ENCODE assay signal across 13 cellular contexts in the genomic region with DNA sequence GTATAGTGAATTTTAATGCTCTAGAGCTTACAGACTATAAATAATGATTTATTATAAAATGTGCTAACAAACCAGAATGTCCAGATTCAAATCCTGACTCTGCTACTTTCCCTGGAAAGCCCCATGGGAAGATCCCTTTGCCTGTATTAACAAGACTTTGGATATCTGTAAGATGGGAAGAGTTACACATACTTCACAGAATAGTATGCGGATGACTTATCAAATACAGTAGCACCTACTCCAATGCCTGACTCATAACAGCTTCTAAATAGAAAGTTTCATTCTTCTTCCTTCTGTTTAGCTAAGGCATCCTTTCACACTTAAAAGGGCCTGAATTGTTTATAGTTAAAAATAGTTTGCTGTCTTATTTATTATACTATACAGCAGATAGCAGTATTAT.
A peak's percentile ranks its signal among the peaks of the same experiment; 100 is the strongest.
DNase-seq lines count a peak whose midpoint lies in the region; ATAC-seq, FAIRE-seq and TF ChIP-seq lines count a peak whose summit lies in the region.
"Had no signal": no experiment of that assay in that cellular context is flagged by ENCODE, and none has a peak within 500 bp of the region (broad histone marks: within the 10 kb centered on the region; RNA-seq: fewer than 3 reads in every experiment).

No MANE protein-coding gene starts in this region.

- intact Hi-C loops in mammary epithelial cell (cut with micrococcal nuclease): loop anchor here (5.0 to 10.0 kb wide), 3 partner anchors 39 to 163 kb away; partner anchors contain the start of gene KCNQ5

- DNase-seq in AG04449 (ENCODE audit: low read depth, low spot score) (peak; percentile 45), LHCN-M2 (ENCODE audit: low read depth) (peak; percentile 56), mammary epithelial cell (peak; percentile 90), lung (ENCODE audit: low spot score) (no peak), HTR-8/SVneo (ENCODE audit: insufficient read length, low spot score) (no peak)
- DNase-seq in stimulated activated CD4-positive, alpha-beta T cell treated with anti-CD3 and anti-CD28 coated beads, Interleukin-2, amount 100 ng/mL, for 48 hours: no peak
- DNase-seq in stimulated activated naive CD4-positive, alpha-beta T cell (lab: John Stamatoyannopoulos, UW): no peak
- DNase-seq: left cardiac atrium; stimulated activated CD4-positive, alpha-beta T cell treated with anti-CD3 and anti-CD28 coated beads, Interleukin-12 subunit alpha, Interleukin-12 subunit beta, amount 100 ng/mL, for 4 hours had no signal

- no peak for FAIRE-seq in HTR-8/SVneo (lab: Jason Lieb, UNC)
- FAIRE-seq: TTC549 had no signal

- peak; percentile 65 for ATAC-seq in lung (ENCODE audit: insufficient read depth, low FRiP score)
- ATAC-seq in GM21526 (IDR thresholded peaks at IDR 0.05; ENCODE audit: low FRiP score, unreplicated experiment): no peak

- TSS peak; percentile 11 for BruUV-seq in mammary epithelial cell (replicated peaks; lab: Mats Ljungman, UMichigan)

- H4K20me1 ChIP-seq in mammary epithelial cell (ENCODE audit: insufficient read depth, low read length): no peaks in the 10 kb centered on the region

- CTCF ChIA-PET in AG04449 (lab: Yijun Ruan, JAX): no interaction called here
- CTCF ChIA-PET in mammary epithelial cell (lab: Charles Lee; ENCODE audit: low non-redundant PET): no interaction called here

- H3K27me3 ChIP-seq in mammary epithelial cell (ENCODE audit: insufficient read depth, low read length): no peaks in the 10 kb centered on the region
- no peaks in the 10 kb centered on the region for H3K27me3 ChIP-seq in lung (ENCODE audit: control insufficient read depth, insufficient read depth)
- H3K27me3 ChIP-seq: gastroesophageal sphincter had no signal

- H3K36me3 ChIP-seq in mammary epithelial cell (ENCODE audit: insufficient read depth, low read length) (no peaks in the 10 kb centered on the region), lung (ENCODE audit: control insufficient read depth in 2 of 2, insufficient read depth in 2 of 2, low read length in 2 of 2) (no peaks in the 10 kb centered on the region)
- H3K36me3 ChIP-seq: gastroesophageal sphincter had no signal

- WGBS in mammary epithelial cell (ENCODE audit: low coverage, missing lambda C conversion rate): 7% methylated on average over 1 of the region's 1 CpG
- 52 to 93% methylated on average over 1 of the region's 1 CpG for WGBS in lung, 2 donors

- TF ChIP-seq CTCF in AG04449 (IDR thresholded peaks at IDR 0.05; ENCODE audit: insufficient read depth, low read length, missing control alignments) (no peak), mammary epithelial cell (conservative IDR thresholded peaks at IDR 0.05 in 1 of 2, IDR thresholded peaks at IDR 0.05 in 1 of 2; ENCODE audit: extremely low read depth in 1 of 2, insufficient read depth in 1 of 2, low read depth in 1 of 2, low read length in 2 of 2) (no peak), lung (IDR thresholded peaks at IDR 0.05; ENCODE audit: control extremely low read depth, extremely low read depth) (no peak)

- peaks cover 42% of the 10 kb centered on the region for H3K4me1 ChIP-seq in mammary epithelial cell (ENCODE audit: insufficient read depth, low read length)
- H3K4me1 ChIP-seq in lung (ENCODE audit: control insufficient read depth in 2 of 2, insufficient read depth in 2 of 2, low read length in 2 of 2): no peaks in the 10 kb centered on the region

- in situ Hi-C loops in mammary epithelial cell (cut with MboI; ENCODE audit: low sequenced_read_pairs in 2 of 2): no loop called here

- H3K4me3 ChIP-seq in AG04449 (ENCODE audit: low read depth, low read length): no peak overlapping the region
- H3K4me3 ChIP-seq in mammary epithelial cell (replicated peaks in 1 of 3; ENCODE audit: insufficient read depth in 1 of 3, low read depth in 2 of 3, low read length in 3 of 3): peak overlapping the region in 1 of 3 experiments; percentile 17
- H3K4me3 ChIP-seq in lung: no peak overlapping the region
- H3K4me3 ChIP-seq: coronary artery, gastroesophageal sphincter had no signal

- POLR2A ChIA-PET in AG04449 (lab: Yijun Ruan, JAX): no interaction called here

- H3K9ac ChIP-seq in mammary epithelial cell (ENCODE audit: insufficient read depth, low read length): peak overlapping the region; percentile 84

- H3K27ac ChIP-seq in mammary epithelial cell (ENCODE audit: insufficient read depth, low read depth, low read length): peak overlapping the region; percentile 99
- H3K27ac ChIP-seq in lung (ENCODE audit: low read depth in 1 of 2, low read length in 1 of 2): no peak overlapping the region

- H3K79me2 ChIP-seq in mammary epithelial cell (ENCODE audit: insufficient read depth, low read length): peaks cover 8% of the 10 kb centered on the region

- dilution Hi-C loops in mammary epithelial cell (cut with HindIII; ENCODE audit: low sequenced_read_pairs): no loop called here

- no peaks in the 10 kb centered on the region for H3K9me3 ChIP-seq in mammary epithelial cell (replicated peaks; ENCODE audit: insufficient read depth, low read length)
- H3K9me3 ChIP-seq in lung (ENCODE audit: control insufficient read depth in 2 of 2, insufficient read depth in 1 of 2, low read length in 1 of 2): no peaks in the 10 kb centered on the region
- H3K9me3 ChIP-seq: gastroesophageal sphincter had no signal

- H2AFZ ChIP-seq in mammary epithelial cell (ENCODE audit: low read depth, low read length): no peak overlapping the region

- peak overlapping the region; percentile 69 for H3K4me2 ChIP-seq in mammary epithelial cell (ENCODE audit: insufficient read depth, low read depth, low read length)

Comparison
In these comparisons a context has a peak if more than half of its experiments do, and no peak if none do; other contexts are left out.
1. DNase-seq: peak in AG04449 (single experiment), LHCN-M2 (single experiment) and mammary epithelial cell (single experiment); none in lung (single experiment), stimulated activated CD4-positive, alpha-beta T cell treated with anti-CD3 and anti-CD28 coated beads, Interleukin-2, amount 100 ng/mL, for 48 hours (0 of 2), HTR-8/SVneo (single experiment) and stimulated activated naive CD4-positive, alpha-beta T cell (0 of 6).